Comparison of ENCODE assay signal across 10 cellular contexts in genomic region chr21:30552782-30553181, GRCh38. TPM values are rescaled to one million over a fixed set of nuclear protein-coding genes. Genes with fewer than 3 reads are reported as not detected.
"Had no signal": no experiment of that assay in that cellular context is flagged by ENCODE, and none has a peak within 500 bp of the region (broad histone marks: within the 10 kb centered on the region; RNA-seq: fewer than 3 reads in every experiment).

No MANE protein-coding gene starts in this region.

- H3K9ac ChIP-seq: GM23248 had no signal

- ATAC-seq: HepG2 had no signal

- DNase-seq: GM23248, GOT3, H7, HCEC 1CT, HFFc6 had no signal

- H2AFZ ChIP-seq: GM23248 had no signal

- H3K27ac ChIP-seq: GM23248, HL-60 had no signal

- H3K4me3 ChIP-seq: GM23248 had no signal

RNA-seq across cellular contexts. Expression of gene KRTAP19-7, which starts 8.3 kb away (rescaled TPM):
- total RNA-seq: GM23248, H4, H7, HepG2, HFFc6, HT1080 had no signal
- polyA plus RNA-seq: GM23248, HepG2, IgD-negative memory B cell had no signal

RNA-seq across cellular contexts. Expression of gene KRTAP19-6, which starts 11.1 kb away (rescaled TPM):
- total RNA-seq: GM23248, H4, H7, HepG2, HFFc6, HT1080 had no signal
- polyA plus RNA-seq: GM23248, HepG2, IgD-negative memory B cell had no signal

RNA-seq across cellular contexts. Expression of gene KRTAP22-2, which starts 37.4 kb away (rescaled TPM):
- total RNA-seq: GM23248, H4, H7, HepG2, HFFc6, HT1080 had no signal
- polyA plus RNA-seq: GM23248, HepG2, IgD-negative memory B cell had no signal

RNA-seq across cellular contexts. Expression of gene KRTAP6-3, which starts 39.5 kb away (rescaled TPM):
- total RNA-seq: GM23248, H4, H7, HepG2, HFFc6, HT1080 had no signal
- polyA plus RNA-seq: GM23248, HepG2, IgD-negative memory B cell had no signal

RNA-seq across cellular contexts. Expression of gene KRTAP6-2, which starts 45.9 kb away (rescaled TPM):
- total RNA-seq: GM23248, H4, H7, HepG2, HFFc6, HT1080 had no signal
- polyA plus RNA-seq: GM23248, HepG2, IgD-negative memory B cell had no signal
